ENCODE assay signal across 13 cellular contexts in the genomic region with DNA sequence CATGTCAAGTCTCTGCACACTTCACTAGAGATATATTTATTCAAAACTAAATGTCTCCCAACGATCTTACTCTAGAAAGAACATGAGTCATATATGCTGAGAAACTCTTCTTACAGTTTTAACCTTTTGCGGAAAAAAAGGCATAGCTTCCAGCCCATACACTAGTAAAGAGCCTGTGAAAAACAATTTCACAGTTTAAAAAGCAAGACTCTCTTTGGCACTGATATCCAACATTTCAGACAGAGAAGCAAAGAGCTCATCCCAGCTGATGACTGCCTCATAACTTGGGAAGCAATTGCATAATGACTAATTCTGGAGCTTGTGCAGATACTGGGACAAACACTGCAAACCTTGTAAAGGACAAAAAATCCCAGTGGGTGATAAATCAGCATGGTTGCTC.
DNase-seq lines count a peak whose midpoint lies in the region; ATAC-seq and TF ChIP-seq lines count a peak whose summit lies in the region.
"Had no signal": no experiment of that assay in that cellular context is flagged by ENCODE, and none has a peak within 500 bp of the region (broad histone marks: within the 10 kb centered on the region; RNA-seq: fewer than 3 reads in every experiment).

No MANE protein-coding gene starts in this region.

- 60 to 75% methylated on average over 2 of the region's 2 CpGs for WGBS in lung, 2 donors
- 22 to 45% methylated on average over 2 of the region's 2 CpGs for WGBS in transverse colon (ENCODE audit: low coverage in 1 of 2), 2 donors

- no peaks in the 10 kb centered on the region for H3K9me2 ChIP-seq in PC-3 (replicated peaks; ENCODE audit: low read length)

- H3K36me3 ChIP-seq in PC-3 (ENCODE audit: low read depth, low read length) (no peaks in the 10 kb centered on the region), lung (ENCODE audit: control insufficient read depth in 2 of 2, insufficient read depth in 2 of 2, low read length in 2 of 2) (no peaks in the 10 kb centered on the region), transverse colon (no peaks in the 10 kb centered on the region)
- H3K36me3 ChIP-seq: ascending aorta, thyroid gland had no signal

- TF ChIP-seq CTCF in PC-3 (conservative IDR thresholded peaks at IDR 0.05; ENCODE audit: low read depth, low read length): no peak
- no peak for TF ChIP-seq CTCF in epithelial cell of esophagus (IDR thresholded peaks at IDR 0.05; ENCODE audit: insufficient read depth, low read depth, low read length, missing control alignments)
- TF ChIP-seq CTCF in lung (IDR thresholded peaks at IDR 0.05; ENCODE audit: control extremely low read depth, extremely low read depth): no peak
- no peak for TF ChIP-seq CTCF in transverse colon (IDR thresholded peaks at IDR 0.05)

- DNase-seq in PC-3 (no peak), epithelial cell of esophagus (ENCODE audit: low read depth) (peak; percentile 12), lung (ENCODE audit: low spot score) (no peak), transverse colon (no peak), iPS-NIHi11 (ENCODE audit: low spot score) (no peak), NCI-H128 (lab: John Stamatoyannopoulos, UW; ENCODE audit: unreplicated experiment) (no peak)
- DNase-seq: activated CD4-positive, CD25-positive, alpha-beta regulatory T cell treated with anti-CD3 and anti-CD28 coated beads, Interleukin-2, amount 50 U/mL, for 72 hours; activated T-cell treated with anti-CD3 and anti-CD28 coated beads, Interleukin-2, amount 50 U/mL, for 24 hours; Calu3; T-cell; thyroid gland had no signal

- TF ChIP-seq POLR2A in transverse colon (IDR thresholded peaks at IDR 0.05): no peak

- no peaks in the 10 kb centered on the region for H3K9me3 ChIP-seq in PC-3 (ENCODE audit: low read length)
- no peaks in the 10 kb centered on the region for H3K9me3 ChIP-seq in lung (ENCODE audit: control insufficient read depth in 2 of 2, insufficient read depth in 1 of 2, low read length in 1 of 2)
- no peaks in the 10 kb centered on the region for H3K9me3 ChIP-seq in transverse colon
- H3K9me3 ChIP-seq: ascending aorta, thyroid gland had no signal

- no peaks in the 10 kb centered on the region for H4K20me1 ChIP-seq in PC-3 (ENCODE audit: low read length)

- POLR2A ChIA-PET in PC-3 (lab: Charles Lee; ENCODE audit: unreplicated experiment): no interaction called here

- H3K4me1 ChIP-seq in PC-3 (ENCODE audit: insufficient read depth, low read length) (no peaks in the 10 kb centered on the region), lung (ENCODE audit: control insufficient read depth in 2 of 2, insufficient read depth in 2 of 2, low read length in 2 of 2) (peaks cover 0 to 14% of the 10 kb centered on the region in 2 donors), transverse colon (peaks cover 0 to 11% (median 3%) of the 10 kb centered on the region in 4 donors)
- H3K4me1 ChIP-seq: ascending aorta, thyroid gland had no signal

- intact Hi-C loops in PC-3 (cut with micrococcal nuclease): no loop called here
- intact Hi-C loops in transverse colon (cut with DNase I; ENCODE audit: low total_unique reads): no loop called here

- no peak overlapping the region for H3K9ac ChIP-seq in PC-3 (ENCODE audit: low read length)

- no peak overlapping the region for H3K4me2 ChIP-seq in PC-3 (ENCODE audit: low read length)

- CTCF ChIA-PET in PC-3 (lab: Charles Lee): no interaction called here

- H3K27me3 ChIP-seq in PC-3 (ENCODE audit: low read length) (no peaks in the 10 kb centered on the region), lung (ENCODE audit: control insufficient read depth, insufficient read depth) (no peaks in the 10 kb centered on the region), transverse colon (no peaks in the 10 kb centered on the region)
- H3K27me3 ChIP-seq: ascending aorta, thyroid gland had no signal

- no peaks in the 10 kb centered on the region for H3F3A ChIP-seq in PC-3 (ENCODE audit: low read length, unreplicated experiment)

- H3K4me3 ChIP-seq in PC-3 (ENCODE audit: low read length): no peak overlapping the region
- no peak overlapping the region for H3K4me3 ChIP-seq in epithelial cell of esophagus (ENCODE audit: low read length)
- H3K4me3 ChIP-seq in lung: no peak overlapping the region
- H3K4me3 ChIP-seq in transverse colon: no peak overlapping the region
- H3K4me3 ChIP-seq: ascending aorta, thyroid gland had no signal

- no peak for TF ChIP-seq EP300 in transverse colon (IDR thresholded peaks at IDR 0.05; ENCODE audit: low read depth)

- no peak overlapping the region for H2AFZ ChIP-seq in PC-3 (ENCODE audit: low read length)

- BruUV-seq in PC-3 (replicated peaks; lab: Mats Ljungman, UMichigan): no TSS peak

- ATAC-seq in PC-3: peak; percentile 48
- peak; percentile 47 for ATAC-seq in lung (ENCODE audit: insufficient read depth, low FRiP score)
- ATAC-seq in HG03159 (IDR thresholded peaks at IDR 0.05; ENCODE audit: unreplicated experiment): no peak
- ATAC-seq: T-cell had no signal

- H3K27ac ChIP-seq in PC-3 (ENCODE audit: low read length) (no peak overlapping the region), lung (ENCODE audit: low read depth in 1 of 2, low read length in 1 of 2) (no peak overlapping the region), transverse colon (peak overlapping the region; percentile 12 to 52 (median 38))
- H3K27ac ChIP-seq: ascending aorta, thyroid gland had no signal

- in situ Hi-C loops in transverse colon (cut with MboI; ENCODE audit: low pct_ligation_motif_present in 1 of 4, low pct_unique_long_range_greater_than_20kb in 1 of 4, low sequenced_read_pairs in 3 of 4): no loop called here

- H3K79me2 ChIP-seq in PC-3 (ENCODE audit: low read length): no peaks in the 10 kb centered on the region

Comparison
In these comparisons a context has a peak if more than half of its experiments do, and no peak if none do; other contexts are left out.
1. H3K27ac ChIP-seq: peak in transverse colon (4 of 4); none in PC-3 (single experiment) and lung (0 of 2).